24 cellular contexts compared by ENCODE assay signal in the genomic region with DNA sequence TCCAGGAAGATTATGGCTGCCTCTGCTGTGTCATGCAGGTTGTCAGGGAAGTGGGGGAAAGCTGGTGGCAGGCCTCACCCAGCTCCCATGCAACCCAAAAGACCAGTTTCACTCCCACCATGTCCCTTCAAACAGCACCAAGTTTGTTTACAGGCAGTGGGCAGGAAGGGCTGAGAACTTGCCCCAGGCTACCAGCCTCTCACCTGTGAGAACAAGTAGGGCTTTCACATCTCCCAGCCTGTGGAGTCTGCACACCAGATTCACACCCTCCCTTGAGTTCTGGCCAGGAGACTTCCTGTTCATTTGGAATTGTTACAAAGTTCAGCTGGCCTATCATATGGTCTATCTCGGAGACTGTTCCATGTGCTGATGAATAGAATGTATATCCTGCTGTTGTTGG.
"Had no signal": no experiment of that assay in that cellular context is flagged by ENCODE, and none has a peak within 500 bp of the region (broad histone marks: within the 10 kb centered on the region; RNA-seq: fewer than 3 reads in every experiment).

No MANE protein-coding gene starts in this region.

- H3K27me3 ChIP-seq: adrenal gland, ascending aorta, brain microvascular endothelial cell, colonic mucosa, hepatocyte, pancreas, right atrium auricular region, upper lobe of right lung had no signal

- H3K4me3 ChIP-seq: adrenal gland, ascending aorta, colonic mucosa, hepatocyte, pancreas, psoas muscle, right atrium auricular region, upper lobe of right lung had no signal

- H2AFZ ChIP-seq: hepatocyte had no signal

- FAIRE-seq: frontal cortex, pancreas had no signal

- H3K4me3 Mint-ChIP-seq: activated CD4-positive, alpha-beta memory T cell treated with anti-CD3 and anti-CD28 coated beads, Interleukin-2, amount 10 ng/mL, durations not matched to agents 7 days and 5 days; activated CD4-positive, alpha-beta T cell treated with anti-CD3 and anti-CD28 coated beads, Interleukin-2, amount 10 ng/mL, durations not matched to agents 24 days and 14 days; activated naive CD8-positive, alpha-beta T cell; activated T-helper 17 cell treated with anti-CD3 and anti-CD28 coated beads, Interleukin-2, amount 50 U/mL, for 72 hours; central memory CD8-positive, alpha-beta T cell; immature natural killer cell; memory B cell; nephron progenitor cell had no signal

- H3K4me1 Mint-ChIP-seq: memory B cell, nephron progenitor cell had no signal

- H3K27ac ChIP-seq: adrenal gland, ascending aorta, brain microvascular endothelial cell, colonic mucosa, hepatocyte, pancreas, psoas muscle, right atrium auricular region, upper lobe of right lung had no signal

- H3K9me3 ChIP-seq: colonic mucosa, pancreas had no signal

- DNase-seq: activated CD4-positive, alpha-beta memory T cell treated with anti-CD3 and anti-CD28 coated beads, Interleukin-2, amount 10 ng/mL, durations not matched to agents 7 days and 5 days; activated CD4-positive, alpha-beta T cell treated with anti-CD3 and anti-CD28 coated beads, Interleukin-2, amount 10 ng/mL, durations not matched to agents 24 days and 14 days; adrenal gland; brain microvascular endothelial cell; colonic mucosa; erythroblast; glutamatergic neuron; immature natural killer cell; nephron progenitor cell; pancreas; psoas muscle; stimulated activated CD4-positive, alpha-beta T cell treated with anti-CD3 and anti-CD28 coated beads, Interleukin-12 subunit alpha, Interleukin-12 subunit beta, amount 100 ng/mL, for 4 hours; stimulated activated CD4-positive, alpha-beta T cell treated with anti-CD3 and anti-CD28 coated beads, Interleukin-4, amount 100 ng/mL, for 4 hours; stimulated activated naive CD8-positive, alpha-beta T cell treated with anti-CD3 and anti-CD28 coated beads, Interleukin-15, Interleukin-2, amounts not matched to agents 100 U/mL and 50 U/mL, for 24 hours; upper lobe of right lung had no signal

- H3K4me1 ChIP-seq: adrenal gland, ascending aorta, colonic mucosa, pancreas, psoas muscle, right atrium auricular region, upper lobe of right lung had no signal

- H3K27ac Mint-ChIP-seq: activated CD4-positive, alpha-beta memory T cell treated with anti-CD3 and anti-CD28 coated beads, Interleukin-2, amount 10 ng/mL, durations not matched to agents 7 days and 5 days; activated CD4-positive, alpha-beta T cell treated with anti-CD3 and anti-CD28 coated beads, Interleukin-2, amount 10 ng/mL, durations not matched to agents 24 days and 14 days; activated naive CD8-positive, alpha-beta T cell; memory B cell; nephron progenitor cell had no signal

- H3K79me2 ChIP-seq: hepatocyte had no signal

- H3K27me3 Mint-ChIP-seq: activated CD4-positive, alpha-beta memory T cell treated with anti-CD3 and anti-CD28 coated beads, Interleukin-2, amount 10 ng/mL, durations not matched to agents 7 days and 5 days; activated CD4-positive, alpha-beta T cell treated with anti-CD3 and anti-CD28 coated beads, Interleukin-2, amount 10 ng/mL, durations not matched to agents 24 days and 14 days; activated naive CD8-positive, alpha-beta T cell; activated T-helper 17 cell treated with anti-CD3 and anti-CD28 coated beads, Interleukin-2, amount 50 U/mL, for 72 hours; central memory CD8-positive, alpha-beta T cell; memory B cell had no signal

- ATAC-seq: activated CD4-positive, CD25-positive, alpha-beta regulatory T cell treated with anti-CD3 and anti-CD28 coated beads, Interleukin-2, amount 50 U/mL, for 24 hours; activated T-helper 17 cell treated with anti-CD3 and anti-CD28 coated beads, Interleukin-2, amount 50 U/mL, for 72 hours; pancreas; psoas muscle; stimulated activated naive CD8-positive, alpha-beta T cell treated with anti-CD3 and anti-CD28 coated beads, Interleukin-15, Interleukin-2, amounts not matched to agents 100 U/mL and 50 U/mL, for 24 hours; upper lobe of right lung had no signal

- H3K36me3 ChIP-seq: colonic mucosa had no signal

- H3K4me2 ChIP-seq: hepatocyte had no signal
